8 cellular contexts compared by ENCODE assay signal in the genomic region with DNA sequence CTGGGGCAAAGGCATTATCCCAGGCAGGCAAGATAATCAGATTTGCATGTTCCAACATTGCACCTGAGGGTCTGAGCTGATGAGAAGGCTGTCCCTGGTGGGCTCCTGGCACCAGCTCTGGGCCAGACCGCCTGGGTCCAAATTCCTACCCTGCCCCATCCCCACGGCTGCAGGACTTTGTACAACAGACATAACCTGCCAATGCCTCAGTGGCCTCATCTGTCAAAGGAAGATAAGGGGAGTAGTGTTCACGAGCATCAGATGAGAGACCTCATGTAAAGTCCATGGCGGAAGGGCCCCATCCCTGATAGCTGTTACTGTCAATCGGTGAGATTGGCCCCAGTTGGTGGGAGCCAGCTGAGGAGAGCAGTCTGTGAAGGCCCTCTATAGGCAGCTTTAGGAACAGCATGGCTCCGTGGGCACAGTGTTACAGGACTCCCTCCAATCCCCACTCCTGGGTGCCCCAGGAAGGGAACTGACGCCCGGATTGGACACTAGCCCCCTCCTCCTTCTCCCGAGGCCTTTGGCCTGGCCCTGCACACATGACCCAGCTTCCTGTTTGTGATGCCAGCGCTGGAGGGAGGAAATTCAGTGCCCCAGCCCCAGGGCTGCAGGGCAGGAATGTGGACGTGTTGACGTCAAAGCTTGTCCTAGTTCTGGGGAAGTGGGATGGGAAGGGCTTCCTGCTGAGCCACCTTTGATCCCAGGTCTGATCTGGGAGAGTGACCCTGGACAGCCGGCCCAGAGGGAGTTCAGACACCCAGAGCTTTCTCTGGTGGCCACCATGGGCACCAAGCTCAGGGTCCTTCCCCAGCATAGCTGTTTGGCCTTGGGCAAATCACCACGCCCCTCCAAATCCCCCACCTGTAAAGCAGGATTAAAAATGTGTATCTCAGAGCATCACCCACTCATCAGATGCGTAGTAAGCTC. TPM values are rescaled to one million over a fixed set of nuclear protein-coding genes. Genes with fewer than 3 reads are reported as not detected.
A peak's percentile ranks its signal among the peaks of the same experiment; 100 is the strongest.
DNase-seq lines count a peak whose midpoint lies in the region; ATAC-seq and TF ChIP-seq lines count a peak whose summit lies in the region.

No MANE protein-coding gene starts in this region.

- DNase-seq in AG08395 (ENCODE audit: low spot score) (peak; percentile 72), OCI-LY7 (ENCODE audit: low spot score) (peak; percentile 71), esophagus muscularis mucosa (ENCODE audit: extremely low spot score) (peak; percentile 95), natural killer cell (peak; percentile 58)
- peak; percentile 71 for DNase-seq in activated T-cell treated with anti-CD3 and anti-CD28 coated beads, Interleukin-2, amount 50 U/mL, for 1 hour

- intact Hi-C loops in OCI-LY7 (cut with micrococcal nuclease; ENCODE audit: unreplicated experiment): loop anchor here (1.0 to 10.0 kb wide), 4 partner anchors 58 to 473 kb away; a partner anchor contains a TSS
- intact Hi-C loops in esophagus muscularis mucosa (cut with DNase I): loop anchor here (5.0 to 10.0 kb wide), 2 partner anchors 48 to 150 kb away; no protein-coding TSS in a partner anchor
- intact Hi-C loops in natural killer cell (cut with micrococcal nuclease): loop anchor here (2.0 to 5.0 kb wide), 2 partner anchors 58 to 488 kb away; no protein-coding TSS in a partner anchor

- H2AFZ ChIP-seq in OCI-LY7 (ENCODE audit: low read length): peak overlapping the region; percentile 2; the same call in 1 of the 2 replicates

- H3K9me3 ChIP-seq in OCI-LY7 (ENCODE audit: low read length): no peaks in the 10 kb centered on the region
- H3K9me3 ChIP-seq in esophagus muscularis mucosa: no peaks in the 10 kb centered on the region

- 61% methylated on average over 7 of the region's 15 CpGs for WGBS in esophagus muscularis mucosa

- no peaks in the 10 kb centered on the region for H3K9me2 ChIP-seq in OCI-LY7 (ENCODE audit: insufficient read depth, low read length)

- no peak overlapping the region for H3K27ac ChIP-seq in OCI-LY7 (ENCODE audit: low read depth, low read length, poor library complexity, severe bottlenecking)
- H3K27ac ChIP-seq in esophagus muscularis mucosa (replicated peaks in 1 of 4): peak overlapping the region; percentile 67 to 75 (median 70)

- H3K79me2 ChIP-seq in OCI-LY7 (ENCODE audit: insufficient read depth, low read depth, low read length): no peaks in the 10 kb centered on the region

- CTCF ChIA-PET in OCI-LY7 (lab: Charles Lee; ENCODE audit: unreplicated experiment): interaction anchor here (0.8 to 3.7 kb wide), 9 partner anchors 10 to 218 kb away, joined by 3 to 18 read pairs (median 3); no protein-coding TSS in a partner anchor

- no peaks in the 10 kb centered on the region for H3K27me3 ChIP-seq in esophagus muscularis mucosa

- TF ChIP-seq EP300 in esophagus muscularis mucosa (IDR thresholded peaks at IDR 0.05): peak; percentile 29

- peak; percentile 84 for TF ChIP-seq CTCF in OCI-LY7 (conservative IDR thresholded peaks at IDR 0.05; ENCODE audit: low read length)
- TF ChIP-seq CTCF in esophagus muscularis mucosa (IDR thresholded peaks at IDR 0.05): peak; percentile 77 to 97 (median 84)
- peak; percentile 81 for TF ChIP-seq CTCF in natural killer cell (IDR thresholded peaks at IDR 0.05)

- no peak overlapping the region for H3K4me3 ChIP-seq in OCI-LY7 (ENCODE audit: low read depth, low read length, poor library complexity, severe bottlenecking)
- no peak overlapping the region for H3K4me3 ChIP-seq in esophagus muscularis mucosa

- no TSS peak for BruUV-seq in OCI-LY7 (replicated peaks; lab: Mats Ljungman, UMichigan)

- peak overlapping the region in 1 of 2 donors; percentile 57 for H3K27ac Mint-ChIP-seq in natural killer cell
- H3K27ac Mint-ChIP-seq in stimulated activated memory B cell treated with anti-CD40 and anti-IgM and Interleukin-4, amounts not matched to agents 10 μg/mL and 1 μg/mL and 100 μg/mL, for 72 hours: no peak overlapping the region

- no peaks in the 10 kb centered on the region for H3K9me3 Mint-ChIP-seq in natural killer cell
- H3K9me3 Mint-ChIP-seq in stimulated activated memory B cell treated with anti-CD40 and anti-IgM and Interleukin-4, amounts not matched to agents 10 μg/mL and 1 μg/mL and 100 μg/mL, for 72 hours: no peaks in the 10 kb centered on the region

- H3K4me1 ChIP-seq in OCI-LY7 (ENCODE audit: insufficient read depth, low read length, poor library complexity, severe bottlenecking): no peaks in the 10 kb centered on the region
- peaks cover 39 to 57% (median 48%) of the 10 kb centered on the region in 4 donors for H3K4me1 ChIP-seq in esophagus muscularis mucosa

- no peaks in the 10 kb centered on the region for H3K36me3 ChIP-seq in OCI-LY7 (ENCODE audit: insufficient read depth, low read length)
- no peaks in the 10 kb centered on the region for H3K36me3 ChIP-seq in esophagus muscularis mucosa

- H3K27me3 Mint-ChIP-seq in natural killer cell (ENCODE audit: low read depth in 2 of 2): peaks cover 18 to 30% of the 10 kb centered on the region in 2 donors
- H3K27me3 Mint-ChIP-seq in stimulated activated memory B cell treated with anti-CD40 and anti-IgM and Interleukin-4, amounts not matched to agents 10 μg/mL and 1 μg/mL and 100 μg/mL, for 72 hours: peaks cover 43% of the 10 kb centered on the region

- H3K36me3 Mint-ChIP-seq in natural killer cell: no peaks in the 10 kb centered on the region
- H3K36me3 Mint-ChIP-seq in stimulated activated memory B cell treated with anti-CD40 and anti-IgM and Interleukin-4, amounts not matched to agents 10 μg/mL and 1 μg/mL and 100 μg/mL, for 72 hours: no peaks in the 10 kb centered on the region

- no peaks in the 10 kb centered on the region for H4K20me1 ChIP-seq in OCI-LY7 (ENCODE audit: insufficient read depth, low read length)

- no peak overlapping the region for H3K4me2 ChIP-seq in OCI-LY7 (ENCODE audit: low read length)

- POLR2A ChIA-PET in OCI-LY7 (lab: Charles Lee): interaction anchor here (0.8 to 0.9 kb wide), 2 partner anchors 11 to 50 kb away, joined by 3 read pairs; no protein-coding TSS in a partner anchor

- no peak for TF ChIP-seq POLR2A in esophagus muscularis mucosa (IDR thresholded peaks at IDR 0.05; ENCODE audit: low read depth)

- H3K4me1 Mint-ChIP-seq in natural killer cell: peaks cover 15 to 21% of the 10 kb centered on the region in 2 donors
- H3K4me1 Mint-ChIP-seq in stimulated activated memory B cell treated with anti-CD40 and anti-IgM and Interleukin-4, amounts not matched to agents 10 μg/mL and 1 μg/mL and 100 μg/mL, for 72 hours: peaks cover 9% of the 10 kb centered on the region

- no peak overlapping the region for H3K4me3 Mint-ChIP-seq in natural killer cell
- H3K4me3 Mint-ChIP-seq in stimulated activated memory B cell treated with anti-CD40 and anti-IgM and Interleukin-4, amounts not matched to agents 10 μg/mL and 1 μg/mL and 100 μg/mL, for 72 hours: no peak overlapping the region

- ATAC-seq in GM18519 (IDR thresholded peaks at IDR 0.05; ENCODE audit: low FRiP score, unreplicated experiment) (peak; percentile 75), HG03159 (IDR thresholded peaks at IDR 0.05; ENCODE audit: unreplicated experiment) (peak; percentile 69), natural killer cell (peak; percentile 74 to 83 (median 75))
- peak; percentile 78 for ATAC-seq in stimulated activated memory B cell treated with anti-CD40 and anti-IgM and Interleukin-4, amounts not matched to agents 10 μg/mL and 1 μg/mL and 100 μg/mL, for 72 hours

RNA-seq across cellular contexts. Expression of a gene that starts 56.2 kb away (rescaled TPM):
- total RNA-seq in OCI-LY7 (2014; rRNA removed; shearing (Covaris generic)): 5.3 and 7.0 TPM in 2 replicates
- total RNA-seq in OCI-LY7 (2022): 4.5 and 5.3 TPM in 2 replicates
- 100 to 1,000 TPM; 455 to 718 (median 676) TPM for total RNA-seq in esophagus muscularis mucosa
- 1,000 to 10,000 TPM; 1,579 to 2,725 (median 2,168) TPM for total RNA-seq in natural killer cell

Comparison
In these comparisons a context has a peak if more than half of its experiments do, and no peak if none do; other contexts are left out.
1. RNA of a gene that starts 56.2 kb away (total RNA-seq): 1,579 to 2,725 TPM in natural killer cell and 455 to 718 TPM in esophagus muscularis mucosa; 4.5 to 7.0 TPM in OCI-LY7; every median in the first group is over 10 times any median in the second.
2. Peak in every context shown above with its lines, with median percentiles within 50 percentile points of each other: DNase-seq, ATAC-seq and CTCF ChIP-seq.